27 cellular contexts compared by ENCODE assay signal in genomic region chr3:53688066-53688465, GRCh38.
"Had no signal": no experiment of that assay in that cellular context is flagged by ENCODE, and none has a peak within 500 bp of the region (broad histone marks: within the 10 kb centered on the region; RNA-seq: fewer than 3 reads in every experiment).

No MANE protein-coding gene starts in this region.

- H3K79me2 ChIP-seq: parathyroid adenoma had no signal

- H3K4me3 ChIP-seq: heart left ventricle, lower lobe of right lung, neural progenitor cell, psoas muscle, right lobe of liver, smooth muscle cell, tibial nerve, upper lobe of left lung, vagina had no signal

- DNase-seq: heart left ventricle; hypothalamus; islet precursor cell; lower lobe of right lung; mammary epithelial cell; mesenchymal stem cell; naive B cell; nephron progenitor cell; occipital lobe; psoas muscle; right lobe of liver; stimulated activated CD4-positive, alpha-beta T cell treated with anti-CD3 and anti-CD28 coated beads, Interleukin-1b, Interleukin-23, amount 100 ng/mL, for 48 hours; stimulated activated CD4-positive, alpha-beta T cell treated with anti-CD3 and anti-CD28 coated beads, Interleukin-2, amount 100 ng/mL, for 48 hours; stimulated activated CD4-positive, alpha-beta T cell treated with anti-CD3 and anti-CD28 coated beads, Interleukin-4, amount 100 ng/mL, for 4 hours; stimulated activated CD8-positive, alpha-beta memory T cell treated with anti-CD3 and anti-CD28 coated beads, Interleukin-4, amount 100 ng/mL, for 48 hours; stimulated activated naive CD4-positive, alpha-beta T cell; substantia nigra had no signal

- H3K27ac ChIP-seq: heart left ventricle, lower lobe of right lung, neural progenitor cell, neutrophil, parathyroid adenoma, psoas muscle, right lobe of liver, tibial nerve, upper lobe of left lung, vagina had no signal

- H3K36me3 Mint-ChIP-seq: mesothelial cell of epicardium, naive B cell, neural progenitor cell had no signal

- H3K4me3 Mint-ChIP-seq: mesothelial cell of epicardium; naive B cell; nephron progenitor cell; neural progenitor cell; stimulated activated naive CD8-positive, alpha-beta T cell treated with anti-CD3 and anti-CD28 coated beads, Interleukin-15, Interleukin-2, amounts not matched to agents 100 ng/mL and 50 ng/mL, for 24 hours had no signal

- H3K9ac ChIP-seq: neural progenitor cell, parathyroid adenoma had no signal

- ATAC-seq: heart left ventricle, left lobe of liver, lower lobe of right lung, psoas muscle, right lobe of liver had no signal

- H3K27ac Mint-ChIP-seq: mesothelial cell of epicardium; nephron progenitor cell; neural progenitor cell; stimulated activated naive CD8-positive, alpha-beta T cell treated with anti-CD3 and anti-CD28 coated beads, Interleukin-15, Interleukin-2, amounts not matched to agents 100 ng/mL and 50 ng/mL, for 24 hours had no signal

- H3K27me3 ChIP-seq: neural progenitor cell, right lobe of liver, tibial nerve, upper lobe of left lung, vagina had no signal

- H2AFZ ChIP-seq: neural progenitor cell, parathyroid adenoma had no signal

- H3K4me1 ChIP-seq: heart left ventricle, lower lobe of right lung, parathyroid adenoma, tibial nerve, upper lobe of left lung, vagina had no signal

- H3K9me3 Mint-ChIP-seq: mesothelial cell of epicardium; naive B cell; nephron progenitor cell; neural progenitor cell; stimulated activated naive CD8-positive, alpha-beta T cell treated with anti-CD3 and anti-CD28 coated beads, Interleukin-15, Interleukin-2, amounts not matched to agents 100 ng/mL and 50 ng/mL, for 24 hours had no signal

- H3K4me2 ChIP-seq: neural progenitor cell, smooth muscle cell had no signal

- H3K9me3 ChIP-seq: heart left ventricle, lower lobe of right lung, neutrophil, psoas muscle, right lobe of liver, tibial nerve, upper lobe of left lung, vagina had no signal

- H3K36me3 ChIP-seq: heart left ventricle, lower lobe of right lung, neural progenitor cell, neutrophil, right lobe of liver, tibial nerve, upper lobe of left lung, vagina had no signal
